In genomic region chr6:9783567-9783966, GRCh38 we compare ENCODE assay signal across 16 cellular contexts.
DNase-seq lines count a peak whose midpoint lies in the region; ATAC-seq and TF ChIP-seq lines count a peak whose summit lies in the region.
"Had no signal": no experiment of that assay in that cellular context is flagged by ENCODE, and none has a peak within 500 bp of the region (broad histone marks: within the 10 kb centered on the region; RNA-seq: fewer than 3 reads in every experiment).

No MANE protein-coding gene starts in this region.

- H2AFZ ChIP-seq in hepatocyte: no peak overlapping the region
- H2AFZ ChIP-seq: PC-9 had no signal

- H3K9me2 ChIP-seq in hepatocyte (replicated peaks; ENCODE audit: insufficient read depth): no peaks in the 10 kb centered on the region

- H3K4me3 ChIP-seq in A673 (ENCODE audit: low read depth, low read length, poor library complexity, severe bottlenecking) (no peak overlapping the region), SJCRH30 (no peak overlapping the region), hepatocyte (no peak overlapping the region), gastrocnemius medialis (no peak overlapping the region), WERI-Rb-1 (ENCODE audit: low read depth, low read length) (no peak overlapping the region)
- H3K4me3 ChIP-seq: A549, PC-9 had no signal

- H4K20me1 ChIP-seq in hepatocyte (ENCODE audit: insufficient read depth, poor library complexity, severe bottlenecking): no peaks in the 10 kb centered on the region

- H3K27ac ChIP-seq in A673 (ENCODE audit: low read depth, low read length, poor library complexity, severe bottlenecking) (no peak overlapping the region), SJCRH30 (no peak overlapping the region), hepatocyte (no peak overlapping the region), gastrocnemius medialis (no peak overlapping the region), WERI-Rb-1 (no peak overlapping the region)
- H3K27ac ChIP-seq: A549, PC-9 had no signal

- H3K27ac Mint-ChIP-seq in activated T-helper 1 cell treated with anti-CD3 and anti-CD28 coated beads, Interleukin-12 subunit alpha, Interleukin-12 subunit beta, Interleukin-2, Interleukin-4 antibody, amounts not matched to agents 30 ng/mL and 10 ng/mL and 1 ng/mL, durations not matched to agents 14 hours and 24 hours and 36 hours: no peak overlapping the region

- WGBS in hepatocyte (ENCODE audit: low lambda C conversion rate, missing lambda C conversion rate): 68% methylated on average over 6 of the region's 6 CpGs

- H3K4me2 ChIP-seq in hepatocyte: no peak overlapping the region
- H3K4me2 ChIP-seq: A549, PC-9 had no signal

- in situ Hi-C loops in gastrocnemius medialis (cut with MboI; ENCODE audit: low sequenced_read_pairs in 4 of 4): no loop called here

- no peaks in the 10 kb centered on the region for H3K4me1 Mint-ChIP-seq in activated T-helper 1 cell treated with anti-CD3 and anti-CD28 coated beads, Interleukin-12 subunit alpha, Interleukin-12 subunit beta, Interleukin-2, Interleukin-4 antibody, amounts not matched to agents 30 ng/mL and 10 ng/mL and 1 ng/mL, durations not matched to agents 14 hours and 24 hours and 36 hours (ENCODE audit: low read depth)

- DNase-seq in A673 (ENCODE audit: low spot score) (peak; percentile 59), SJCRH30 (peak; percentile 12 to 49), hepatocyte (ENCODE audit: low spot score) (peak; percentile 10), gastrocnemius medialis (no peak), anterior cingulate cortex (lab: John Stamatoyannopoulos, UW) (no peak), WERI-Rb-1 (no peak)
- DNase-seq in activated T-helper 1 cell treated with anti-CD3 and anti-CD28 coated beads, Interleukin-12 subunit alpha, Interleukin-12 subunit beta, Interleukin-2, Interleukin-4 antibody, amounts not matched to agents 30 ng/mL and 10 ng/mL and 1 ng/mL, durations not matched to agents 14 hours and 24 hours and 36 hours (ENCODE audit: low spot score): no peak
- DNase-seq: AML-193, Caco-2, NCI-H1417, NCI-H1930, NCI-H2171 treated with DMSO at 0.1 percent for 48 hours, NCI-H510A treated with DMSO at 0.1 percent for 48 hours, PC-9 had no signal

- no peaks in the 10 kb centered on the region for H3K79me2 ChIP-seq in hepatocyte

- H3K4me1 ChIP-seq in A673 (ENCODE audit: insufficient read depth, low read length, poor library complexity, severe bottlenecking) (peaks cover 32% of the 10 kb centered on the region), SJCRH30 (0 out of 2 replicates have a peak, but pooled peaks cover 2% of the 10 kb centered on the region), hepatocyte (ENCODE audit: insufficient read depth) (no peaks in the 10 kb centered on the region), gastrocnemius medialis (no peaks in the 10 kb centered on the region)
- H3K4me1 ChIP-seq: A549, Caco-2 had no signal

- peak; percentile 51 for ATAC-seq in HG03432 (IDR thresholded peaks at IDR 0.05; ENCODE audit: unreplicated experiment)
- no peak for ATAC-seq in gastrocnemius medialis
- ATAC-seq: A549 had no signal

- H3K9me3 ChIP-seq in A673 (ENCODE audit: low read depth, low read length, poor library complexity, severe bottlenecking): no peaks in the 10 kb centered on the region
- H3K9me3 ChIP-seq in SJCRH30 (replicated peaks): no peaks in the 10 kb centered on the region
- no peaks in the 10 kb centered on the region for H3K9me3 ChIP-seq in hepatocyte (ENCODE audit: low read depth)
- no peaks in the 10 kb centered on the region for H3K9me3 ChIP-seq in gastrocnemius medialis
- H3K9me3 ChIP-seq in WERI-Rb-1 (ENCODE audit: severe bottlenecking): no peaks in the 10 kb centered on the region
- H3K9me3 ChIP-seq: A549, Caco-2 had no signal

- POLR2A ChIA-PET in A673 (lab: Charles Lee; ENCODE audit: low non-redundant PET): no interaction called here

- no peak for TF ChIP-seq POLR2A in gastrocnemius medialis (IDR thresholded peaks at IDR 0.05)

- BruUV-seq in A673 (replicated peaks; lab: Mats Ljungman, UMichigan): no TSS peak

- H3K27me3 Mint-ChIP-seq in activated T-helper 1 cell treated with anti-CD3 and anti-CD28 coated beads, Interleukin-12 subunit alpha, Interleukin-12 subunit beta, Interleukin-2, Interleukin-4 antibody, amounts not matched to agents 30 ng/mL and 10 ng/mL and 1 ng/mL, durations not matched to agents 14 hours and 24 hours and 36 hours (ENCODE audit: insufficient read depth): no peaks in the 10 kb centered on the region

- H3K4me3 Mint-ChIP-seq in activated T-helper 1 cell treated with anti-CD3 and anti-CD28 coated beads, Interleukin-12 subunit alpha, Interleukin-12 subunit beta, Interleukin-2, Interleukin-4 antibody, amounts not matched to agents 30 ng/mL and 10 ng/mL and 1 ng/mL, durations not matched to agents 14 hours and 24 hours and 36 hours: no peak overlapping the region

- H3K36me3 ChIP-seq in A673 (ENCODE audit: insufficient read depth, low read length, poor library complexity, severe bottlenecking) (no peaks in the 10 kb centered on the region), SJCRH30 (no peaks in the 10 kb centered on the region), hepatocyte (replicated peaks; ENCODE audit: insufficient read depth, low read depth) (no peaks in the 10 kb centered on the region), gastrocnemius medialis (no peaks in the 10 kb centered on the region), WERI-Rb-1 (no peaks in the 10 kb centered on the region)

- intact Hi-C loops in A673 (cut with micrococcal nuclease; ENCODE audit: unreplicated experiment): no loop called here
- intact Hi-C loops in gastrocnemius medialis (cut with DNase I; ENCODE audit: low total_unique reads): no loop called here
- intact Hi-C loops in activated T-helper 1 cell treated with anti-CD3 and anti-CD28 coated beads, Interleukin-12 subunit alpha, Interleukin-12 subunit beta, Interleukin-2, Interleukin-4 antibody, amounts not matched to agents 30 ng/mL and 10 ng/mL and 1 ng/mL, durations not matched to agents 14 hours and 24 hours and 36 hours (cut with micrococcal nuclease): no loop called here

- no peaks in the 10 kb centered on the region for H3K36me3 Mint-ChIP-seq in activated T-helper 1 cell treated with anti-CD3 and anti-CD28 coated beads, Interleukin-12 subunit alpha, Interleukin-12 subunit beta, Interleukin-2, Interleukin-4 antibody, amounts not matched to agents 30 ng/mL and 10 ng/mL and 1 ng/mL, durations not matched to agents 14 hours and 24 hours and 36 hours (ENCODE audit: low read depth)

- no peaks in the 10 kb centered on the region for H3K9me3 Mint-ChIP-seq in activated T-helper 1 cell treated with anti-CD3 and anti-CD28 coated beads, Interleukin-12 subunit alpha, Interleukin-12 subunit beta, Interleukin-2, Interleukin-4 antibody, amounts not matched to agents 30 ng/mL and 10 ng/mL and 1 ng/mL, durations not matched to agents 14 hours and 24 hours and 36 hours

- CTCF ChIA-PET in A673 (lab: Charles Lee): no interaction called here

- TF ChIP-seq CTCF in A673 (conservative IDR thresholded peaks at IDR 0.05; ENCODE audit: low read depth, low read length): no peak
- no peak for TF ChIP-seq CTCF in hepatocyte (IDR thresholded peaks at IDR 0.05; ENCODE audit: poor library complexity)
- TF ChIP-seq CTCF in gastrocnemius medialis (IDR thresholded peaks at IDR 0.05 in 4 of 5, conservative IDR thresholded peaks at IDR 0.05 in 1 of 5): no peak
- no peak for TF ChIP-seq CTCF in WERI-Rb-1 (IDR thresholded peaks at IDR 0.05; ENCODE audit: low read depth, low read length)

- H3K27me3 ChIP-seq in A673 (replicated peaks; ENCODE audit: insufficient read depth, low read depth, low read length, poor library complexity) (no peaks in the 10 kb centered on the region), SJCRH30 (no peaks in the 10 kb centered on the region), hepatocyte (no peaks in the 10 kb centered on the region), gastrocnemius medialis (no peaks in the 10 kb centered on the region), WERI-Rb-1 (ENCODE audit: insufficient read depth, low read depth, severe bottlenecking) (no peaks in the 10 kb centered on the region)

Comparison
In these comparisons a context has a peak if more than half of its experiments do, and no peak if none do; other contexts are left out.
1. DNase-seq: peak in A673 (single experiment), SJCRH30 (2 of 2) and hepatocyte (single experiment); none in gastrocnemius medialis (0 of 2), anterior cingulate cortex (0 of 58), WERI-Rb-1 (single experiment) and activated T-helper 1 cell treated with anti-CD3 and anti-CD28 coated beads, Interleukin-12 subunit alpha, Interleukin-12 subunit beta, Interleukin-2, Interleukin-4 antibody, amounts not matched to agents 30 ng/mL and 10 ng/mL and 1 ng/mL, durations not matched to agents 14 hours and 24 hours and 36 hours (single experiment).